Comparison of ENCODE assay signal across 8 cellular contexts in the genomic region with DNA sequence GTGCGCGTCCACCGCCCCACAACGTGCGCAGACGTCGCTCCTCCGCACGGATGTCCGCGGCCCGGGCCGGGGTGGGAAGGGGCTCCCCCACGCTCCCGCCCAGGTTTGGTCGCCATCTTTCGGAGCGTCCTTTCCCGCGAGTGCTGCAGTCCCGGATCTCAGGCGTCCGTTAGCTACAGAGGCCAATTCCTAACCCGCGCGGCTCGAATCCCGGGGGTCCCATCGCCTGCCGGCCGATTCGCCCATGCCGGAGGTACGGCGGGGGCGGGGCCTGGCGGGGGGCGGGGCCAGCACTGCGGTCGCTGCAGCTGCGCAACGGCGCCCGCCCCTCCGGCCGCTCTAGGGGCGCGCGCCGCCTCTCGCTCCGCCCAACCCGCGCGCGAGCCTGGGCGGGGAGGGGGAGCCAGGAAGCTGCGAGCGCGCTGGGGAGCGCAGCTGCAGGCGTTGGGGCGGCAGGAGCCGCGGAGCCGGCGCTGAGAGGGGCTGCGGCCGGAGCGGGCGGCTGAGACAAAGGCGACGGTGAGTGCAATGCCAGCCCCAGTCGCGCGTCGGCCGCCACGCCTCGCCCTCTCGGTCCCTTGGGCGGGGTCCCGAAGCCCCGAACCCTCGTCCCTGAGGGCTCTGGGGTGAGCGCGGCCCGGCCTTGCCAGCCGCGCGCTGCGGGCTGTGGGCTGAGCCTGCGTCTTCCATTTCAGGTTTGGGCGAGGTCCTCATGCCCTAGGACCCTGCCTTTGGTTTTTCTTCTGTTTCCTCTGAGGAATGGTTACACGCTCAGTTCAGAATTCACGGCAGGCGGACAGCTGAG. TPM values are rescaled to one million over a fixed set of nuclear protein-coding genes. Genes with fewer than 3 reads are reported as not detected.
DNase-seq lines count a peak whose midpoint lies in the region; ATAC-seq and TF ChIP-seq lines count a peak whose summit lies in the region.

A gene with protein sequence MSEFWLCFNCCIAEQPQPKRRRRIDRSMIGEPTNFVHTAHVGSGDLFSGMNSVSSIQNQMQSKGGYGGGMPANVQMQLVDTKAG (plus strand): TSS at position 406 of the 805 bp plus-strand sequence. CDS start 95,441 bp downstream, outside the sequence.

- H3K27ac Mint-ChIP-seq in HFFc6: peak within 1 kb of the TSS; percentile 85

- TF ChIP-seq CTCF in HFFc6 (IDR thresholded peaks at IDR 0.05): no peak
- TF ChIP-seq CTCF in prostate gland (IDR thresholded peaks at IDR 0.05): peak in 2 of 4 experiments; percentile 9 to 26

- ATAC-seq in left cardiac atrium: peak; percentile 99 to 100

- DNase-seq in HFFc6 (peak; percentile 51), NCI-H1048 (lab: John Stamatoyannopoulos, UW) (peak; percentile 73), T follicular helper cell (ENCODE audit: low read depth) (peak; percentile 79), amniotic stem cell (lab: John Stamatoyannopoulos, UW) (peak; percentile 68), left cardiac atrium (peak; percentile 87), prostate gland (ENCODE audit: low spot score) (peak; percentile 80), ureter (ENCODE audit: low spot score) (peak; percentile 81)

- TF ChIP-seq POLR2A in GM10847 (IDR thresholded peaks at IDR 0.05; ENCODE audit: extremely low read depth, insufficient read length) (peak; percentile 96), prostate gland (IDR thresholded peaks at IDR 0.05) (peak; percentile 98)

- H3K36me3 ChIP-seq in prostate gland: no peaks in the 10 kb centered on the region

- no peaks in the 10 kb centered on the region for H3K27me3 ChIP-seq in prostate gland (replicated peaks; ENCODE audit: insufficient read depth)

- H3K27me3 Mint-ChIP-seq in HFFc6 (ENCODE audit: insufficient read depth): peaks cover 2% of the 10 kb centered on the region

- WGBS in prostate gland: under 1% methylated on average over 77 of the region's 97 CpGs

- peaks cover 7% of the 10 kb centered on the region for H3K4me1 ChIP-seq in prostate gland (replicated peaks)

- H3K36me3 Mint-ChIP-seq in HFFc6 (ENCODE audit: low read depth): peaks cover 4% of the 10 kb centered on the region; the same call in 1 of the 2 replicates

- H3K4me3 Mint-ChIP-seq in HFFc6: peak within 1 kb of the TSS; percentile 92

- intact Hi-C loops in left cardiac atrium (cut with DNase I): loop anchor here in 1 of 2 donors (5.0 kb wide), 1 partner anchor 92 kb away; a partner anchor contains a TSS
- intact Hi-C loops in prostate gland (cut with DNase I): loop anchor here (2.0 kb wide), 1 partner anchor 99 kb away; a partner anchor contains a TSS

- H3K27ac ChIP-seq in prostate gland: peak within 1 kb of the TSS; percentile 92 to 93

- peak within 1 kb of the TSS; percentile 88 to 99 for H3K4me3 ChIP-seq in prostate gland

- H3K4me1 Mint-ChIP-seq in HFFc6 (ENCODE audit: low read depth): peaks cover 35% of the 10 kb centered on the region

- no peaks in the 10 kb centered on the region for H3K9me3 ChIP-seq in prostate gland

- H3K9me3 Mint-ChIP-seq in HFFc6: no peaks in the 10 kb centered on the region

RNA-seq across cellular contexts. Expression of the gene that starts here (rescaled TPM):
- total RNA-seq in HFFc6 (2021; fragmentation: NEBNext Ultra II Directional; extraction: Animal tissue kit (Norgen Biotek cat#: 25700)): 10 to 100 TPM; 14.2 to 18.0 (median 16.4) TPM
- total RNA-seq in left cardiac atrium (10 to 100 TPM; 12.8 to 15.4 TPM), prostate gland (10 to 100 TPM; 51.0 to 63.5 TPM), ureter (39.6 TPM)

Comparison
In these comparisons a context has a peak if more than half of its experiments do, and no peak if none do; other contexts are left out.
1. Peak in every context shown above with its lines: DNase-seq, ATAC-seq, H3K4me3 ChIP-seq and H3K27ac ChIP-seq.